13 cellular contexts compared by ENCODE assay signal in genomic region chr6:162387723-162388382, GRCh38.
DNase-seq lines count a peak whose midpoint lies in the region; ATAC-seq and TF ChIP-seq lines count a peak whose summit lies in the region.
"Had no signal": no experiment of that assay in that cellular context is flagged by ENCODE, and none has a peak within 500 bp of the region (broad histone marks: within the 10 kb centered on the region; RNA-seq: fewer than 3 reads in every experiment).

No MANE protein-coding gene starts in this region.

- no peak overlapping the region for H3K4me3 Mint-ChIP-seq in chondrocyte (ENCODE audit: unreplicated experiment)
- no peak overlapping the region for H3K4me3 Mint-ChIP-seq in stimulated activated naive B cell treated with anti-CD40 and anti-IgM and Interleukin-4, amounts not matched to agents 10 μg/mL and 1 μg/mL and 100 μg/mL, for 72 hours
- H3K4me3 Mint-ChIP-seq: CD14-positive monocyte had no signal

- TF ChIP-seq CTCF in chondrocyte (IDR thresholded peaks at IDR 0.05) (no peak), thoracic aorta (IDR thresholded peaks at IDR 0.05) (no peak)

- WGBS in neuronal stem cell (ENCODE audit: extremely low coverage in 2 of 2, insufficient read length in 2 of 2, insufficient replicate concordance in 1 of 2), 2 donors, result no CpG with 5 or more reads among the region's 15 CpGs

- H3K4me3 ChIP-seq in neuronal stem cell (ENCODE audit: low read length in 2 of 2) (no peak overlapping the region), thoracic aorta (peak overlapping the region; percentile 49)

- no peak overlapping the region for H3K27ac ChIP-seq in neuronal stem cell (replicated peaks; ENCODE audit: low read length)
- H3K27ac ChIP-seq in thoracic aorta, result peak overlapping the region; percentile 68 to 76

- ATAC-seq in left ventricle myocardium superior (peak; percentile 81), thoracic aorta (ENCODE audit: insufficient number of reproducible peaks, low FRiP score, low read depth) (peak; percentile 45)
- no peak for ATAC-seq in stimulated activated naive B cell treated with anti-CD40 and anti-IgM and Interleukin-4, amounts not matched to agents 10 μg/mL and 1 μg/mL and 100 μg/mL, for 72 hours (replicated peaks)

- DNase-seq in chondrocyte (ENCODE audit: low spot score) (no peak), left ventricle myocardium superior (peak; percentile 64), neuronal stem cell (ENCODE audit: low spot score) (no peak), thoracic aorta (ENCODE audit: low spot score) (peak; percentile 11), NCI-H2171 (lab: John Stamatoyannopoulos, UW) (no peak), NCI-H82 (lab: John Stamatoyannopoulos, UW) (no peak)
- DNase-seq in stimulated activated naive B cell treated with anti-CD40 and anti-IgM and Interleukin-4, amounts not matched to agents 10 μg/mL and 1 μg/mL and 100 μg/mL, for 72 hours, result no peak
- DNase-seq: Caco-2, HCEC 1CT, NCI-H1436, NCI-H2081, NCI-H524 had no signal

- H2AFZ ChIP-seq in neuronal stem cell (ENCODE audit: low read length), result peak overlapping the region; percentile 39

- H3K4me1 ChIP-seq in neuronal stem cell (ENCODE audit: control insufficient read depth in 2 of 2, insufficient read depth in 1 of 2, low read depth in 1 of 2, low read length in 2 of 2), result peaks cover 0 to 2% of the 10 kb centered on the region in 2 donors
- H3K4me1 ChIP-seq in thoracic aorta (ENCODE audit: control insufficient read depth in 1 of 2, low read depth in 2 of 2), result peaks cover 24 to 49% of the 10 kb centered on the region in 2 donors
- H3K4me1 ChIP-seq: Caco-2 had no signal

- no peak overlapping the region for H2AK5ac ChIP-seq in neuronal stem cell (ENCODE audit: low read depth, low read length)

- H2BK120ac ChIP-seq in neuronal stem cell (ENCODE audit: low read depth, low read length), result no peak overlapping the region

- no peak overlapping the region for H3K4ac ChIP-seq in neuronal stem cell (ENCODE audit: low read length)

- H3K27me3 Mint-ChIP-seq in chondrocyte (ENCODE audit: low read depth), result no peaks in the 10 kb centered on the region
- H3K27me3 Mint-ChIP-seq in stimulated activated naive B cell treated with anti-CD40 and anti-IgM and Interleukin-4, amounts not matched to agents 10 μg/mL and 1 μg/mL and 100 μg/mL, for 72 hours, result no peaks in the 10 kb centered on the region

- no peak overlapping the region for H4K8ac ChIP-seq in neuronal stem cell (ENCODE audit: low read depth, low read length)

- H3K27me3 ChIP-seq in neuronal stem cell (ENCODE audit: control insufficient read depth in 3 of 3, insufficient read depth in 3 of 3, low read depth in 1 of 3, low read length in 3 of 3), result no peaks in the 10 kb centered on the region
- H3K27me3 ChIP-seq in thoracic aorta (replicated peaks; ENCODE audit: insufficient read depth), result no peaks in the 10 kb centered on the region

- intact Hi-C loops in left ventricle myocardium superior (cut with micrococcal nuclease), result no loop called here

- no peak overlapping the region for H2BK12ac ChIP-seq in neuronal stem cell (ENCODE audit: low read length)

- H3K14ac ChIP-seq in neuronal stem cell (ENCODE audit: low read length), result no peak overlapping the region

- H4K91ac ChIP-seq in neuronal stem cell (ENCODE audit: low read depth, low read length, poor library complexity), result no peak overlapping the region

- peaks cover 57% of the 10 kb centered on the region for H3K4me1 Mint-ChIP-seq in chondrocyte (ENCODE audit: low read depth)
- peaks cover 0 to 2% of the 10 kb centered on the region in 2 donors for H3K4me1 Mint-ChIP-seq in stimulated activated naive B cell treated with anti-CD40 and anti-IgM and Interleukin-4, amounts not matched to agents 10 μg/mL and 1 μg/mL and 100 μg/mL, for 72 hours
- H3K4me1 Mint-ChIP-seq: CD14-positive monocyte had no signal

- H3K36me3 Mint-ChIP-seq in chondrocyte (ENCODE audit: low read depth), result peaks cover 3% of the 10 kb centered on the region
- H3K36me3 Mint-ChIP-seq in stimulated activated naive B cell treated with anti-CD40 and anti-IgM and Interleukin-4, amounts not matched to agents 10 μg/mL and 1 μg/mL and 100 μg/mL, for 72 hours, result no peaks in the 10 kb centered on the region
- H3K36me3 Mint-ChIP-seq: CD14-positive monocyte had no signal

- H3K9me3 ChIP-seq in neuronal stem cell (replicated peaks in 1 of 2; ENCODE audit: control insufficient read depth in 2 of 2, insufficient read depth in 1 of 2, low read depth in 1 of 2, low read length in 2 of 2) (peaks cover 1 to 2% of the 10 kb centered on the region in 2 donors), thoracic aorta (no peaks in the 10 kb centered on the region)
- H3K9me3 ChIP-seq: Caco-2 had no signal

- peak overlapping the region; percentile 59 for H3K27ac Mint-ChIP-seq in chondrocyte (ENCODE audit: unreplicated experiment)
- H3K27ac Mint-ChIP-seq in stimulated activated naive B cell treated with anti-CD40 and anti-IgM and Interleukin-4, amounts not matched to agents 10 μg/mL and 1 μg/mL and 100 μg/mL, for 72 hours, result no peak overlapping the region

- no peak overlapping the region for H3K4me2 ChIP-seq in neuronal stem cell (ENCODE audit: insufficient read depth, low read length, poor library complexity, severe bottlenecking)

- no peaks in the 10 kb centered on the region for H3K79me1 ChIP-seq in neuronal stem cell (ENCODE audit: low read depth, low read length)

- H3K36me3 ChIP-seq in neuronal stem cell (replicated peaks in 1 of 2; ENCODE audit: control insufficient read depth in 2 of 2, insufficient read depth in 2 of 2, low read length in 2 of 2) (no peaks in the 10 kb centered on the region), thoracic aorta (no peaks in the 10 kb centered on the region)

- no peak overlapping the region for H3K23ac ChIP-seq in neuronal stem cell (ENCODE audit: low read depth, low read length, poor library complexity)

- no peak overlapping the region for H2BK15ac ChIP-seq in neuronal stem cell (ENCODE audit: low read length)

- no peak overlapping the region for H3K18ac ChIP-seq in neuronal stem cell (ENCODE audit: low read length)

- no peaks in the 10 kb centered on the region for H3K9me3 Mint-ChIP-seq in chondrocyte (ENCODE audit: low read depth)
- H3K9me3 Mint-ChIP-seq in stimulated activated naive B cell treated with anti-CD40 and anti-IgM and Interleukin-4, amounts not matched to agents 10 μg/mL and 1 μg/mL and 100 μg/mL, for 72 hours, result peaks cover 0 to 4% of the 10 kb centered on the region in 2 donors

- H2BK5ac ChIP-seq in neuronal stem cell (ENCODE audit: low read length), result no peak overlapping the region

- no peak overlapping the region for H3K9ac ChIP-seq in neuronal stem cell (ENCODE audit: low read depth, low read length, poor library complexity)

Comparison
In these comparisons a context has a peak if more than half of its experiments do, and no peak if none do; other contexts are left out.
1. DNase-seq: peak in left ventricle myocardium superior (single experiment) and thoracic aorta (single experiment); none in chondrocyte (single experiment), neuronal stem cell (single experiment), NCI-H2171 (single experiment), stimulated activated naive B cell treated with anti-CD40 and anti-IgM and Interleukin-4, amounts not matched to agents 10 μg/mL and 1 μg/mL and 100 μg/mL, for 72 hours (single experiment) and NCI-H82 (single experiment).
2. ATAC-seq: peak in left ventricle myocardium superior (single experiment) and thoracic aorta (single experiment); none in stimulated activated naive B cell treated with anti-CD40 and anti-IgM and Interleukin-4, amounts not matched to agents 10 μg/mL and 1 μg/mL and 100 μg/mL, for 72 hours (0 of 2).